In the genomic region with DNA sequence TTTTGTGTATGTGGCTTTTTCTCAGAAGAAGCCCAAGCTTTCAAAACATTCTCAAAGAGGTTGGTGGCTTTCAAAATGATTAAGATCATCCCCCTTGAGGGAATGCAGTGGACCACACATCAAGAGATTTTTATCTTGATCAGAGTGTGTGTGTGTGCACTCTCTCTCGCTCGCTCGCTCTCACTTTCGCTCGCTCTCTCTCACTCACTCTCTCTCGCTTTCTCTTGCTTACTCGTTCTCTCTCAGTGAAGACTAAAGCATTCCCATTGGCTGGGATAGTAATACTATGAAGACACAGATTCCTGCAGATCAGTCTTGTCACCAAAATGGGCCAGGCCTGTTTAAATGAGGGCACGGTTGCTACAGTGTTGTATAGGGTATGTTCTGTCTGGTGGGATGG, we compare ENCODE assay signal across 7 cellular contexts.
"Had no signal": no experiment of that assay in that cellular context is flagged by ENCODE, and none has a peak within 500 bp of the region (broad histone marks: within the 10 kb centered on the region; RNA-seq: fewer than 3 reads in every experiment).

No MANE protein-coding gene starts in this region.

- H3K27ac Mint-ChIP-seq: GM23338, H9, HFFc6 had no signal

- H3K4me2 ChIP-seq: GM23338 had no signal

- H3K4me3 ChIP-seq: GM23338, K562 had no signal

- DNase-seq: H9, HCEC 1CT, HFFc6, IMR-90, KG1 had no signal

- H2AFZ ChIP-seq: GM23338 had no signal

- H3K4me3 Mint-ChIP-seq: GM23338, H9, HFFc6 had no signal

- H3K4me1 Mint-ChIP-seq: GM23338, H9 had no signal

- ATAC-seq: GM23338, K562 had no signal
